ENCODE assay signal across 8 cellular contexts in genomic region chr11:312092-312816, GRCh38. TPM values are rescaled to one million over a fixed set of nuclear protein-coding genes. Genes with fewer than 3 reads are reported as not detected.
DNase-seq lines count a peak whose midpoint lies in the region; ATAC-seq and TF ChIP-seq lines count a peak whose summit lies in the region.
"Had no signal": no experiment of that assay in that cellular context is flagged by ENCODE, and none has a peak within 500 bp of the region (broad histone marks: within the 10 kb centered on the region; RNA-seq: fewer than 3 reads in every experiment).

No MANE protein-coding gene starts in this region.

- H3K27me3 ChIP-seq in H7 (ENCODE audit: control insufficient read depth, insufficient read depth, low read length): peaks cover 5% of the 10 kb centered on the region; the same call in 1 of the 2 replicates
- peaks cover 9% of the 10 kb centered on the region for H3K27me3 ChIP-seq in hepatocyte

- H3K36me3 Mint-ChIP-seq in activated T-cell treated with anti-CD3 and anti-CD28 coated beads, Interleukin-2, amount 50 U/mL, for 72 hours (ENCODE audit: insufficient read depth in 2 of 2): peaks cover 21 to 22% of the 10 kb centered on the region in 2 donors

- H3K4me1 Mint-ChIP-seq in activated T-cell treated with anti-CD3 and anti-CD28 coated beads, Interleukin-2, amount 50 U/mL, for 72 hours (ENCODE audit: low read depth): peaks cover 44% of the 10 kb centered on the region
- peaks cover 48% of the 10 kb centered on the region for H3K4me1 Mint-ChIP-seq in stimulated activated naive CD8-positive, alpha-beta T cell treated with anti-CD3 and anti-CD28 coated beads, Interleukin-15, amount 100 ng/mL, for 72 hours

- DNase-seq in H7: no peak
- peak in 1 of 2 donors; percentile 63 for DNase-seq in activated T-cell treated with anti-CD3 and anti-CD28 coated beads, Interleukin-2, amount 50 U/mL, for 72 hours
- DNase-seq in hepatocyte (ENCODE audit: low spot score): no peak
- peak in 1 of 2 donors; percentile 60 for DNase-seq in stimulated activated naive CD8-positive, alpha-beta T cell treated with anti-CD3 and anti-CD28 coated beads, Interleukin-15, amount 100 ng/mL, for 72 hours
- no peak for DNase-seq in NCI-H2196 treated with DMSO at 0.1 percent for 48 hours (lab: John Stamatoyannopoulos, UW; ENCODE audit: unreplicated experiment)
- DNase-seq in UCSD-AML1 (lab: John Stamatoyannopoulos, UW; ENCODE audit: unreplicated experiment): no peak
- no peak for DNase-seq in DMS 273 (lab: John Stamatoyannopoulos, UW; ENCODE audit: unreplicated experiment)

- H3K9me3 ChIP-seq in hepatocyte (ENCODE audit: low read depth): no peaks in the 10 kb centered on the region

- TF ChIP-seq CTCF in hepatocyte (IDR thresholded peaks at IDR 0.05; ENCODE audit: poor library complexity): no peak

- H4K20me1 ChIP-seq in hepatocyte (ENCODE audit: insufficient read depth, poor library complexity, severe bottlenecking): no peaks in the 10 kb centered on the region

- H3K27ac Mint-ChIP-seq in activated T-cell treated with anti-CD3 and anti-CD28 coated beads, Interleukin-2, amount 50 U/mL, for 72 hours: peak overlapping the region; percentile 96
- peak overlapping the region; percentile 93 to 97 for H3K27ac Mint-ChIP-seq in stimulated activated naive CD8-positive, alpha-beta T cell treated with anti-CD3 and anti-CD28 coated beads, Interleukin-15, amount 100 ng/mL, for 72 hours

- no peaks in the 10 kb centered on the region for H3K9me3 Mint-ChIP-seq in activated T-cell treated with anti-CD3 and anti-CD28 coated beads, Interleukin-2, amount 50 U/mL, for 72 hours
- H3K9me3 Mint-ChIP-seq in stimulated activated naive CD8-positive, alpha-beta T cell treated with anti-CD3 and anti-CD28 coated beads, Interleukin-15, amount 100 ng/mL, for 72 hours: no peaks in the 10 kb centered on the region

- peak overlapping the region; percentile 84 for H3K4me2 ChIP-seq in hepatocyte

- H3K36me3 ChIP-seq in H7 (replicated peaks; ENCODE audit: control insufficient read depth, insufficient read depth, low read length) (peaks cover 5% of the 10 kb centered on the region), hepatocyte (replicated peaks; ENCODE audit: insufficient read depth, low read depth) (no peaks in the 10 kb centered on the region)

- no peaks in the 10 kb centered on the region for H3K9me2 ChIP-seq in hepatocyte (replicated peaks; ENCODE audit: insufficient read depth)

- H3K27ac ChIP-seq in hepatocyte: peak overlapping the region; percentile 89

- H3K4me3 ChIP-seq in H7 (ENCODE audit: insufficient read depth, low read depth, low read length) (peak overlapping the region; percentile 4; the same call in 1 of the 2 replicates), hepatocyte (no peak overlapping the region)

- no peak overlapping the region for H2AFZ ChIP-seq in hepatocyte

- no peaks in the 10 kb centered on the region for H3K27me3 Mint-ChIP-seq in activated T-cell treated with anti-CD3 and anti-CD28 coated beads, Interleukin-2, amount 50 U/mL, for 72 hours (ENCODE audit: low read depth)
- H3K27me3 Mint-ChIP-seq in stimulated activated naive CD8-positive, alpha-beta T cell treated with anti-CD3 and anti-CD28 coated beads, Interleukin-15, amount 100 ng/mL, for 72 hours: no peaks in the 10 kb centered on the region

- peaks cover 53% of the 10 kb centered on the region for H3K4me1 ChIP-seq in hepatocyte (ENCODE audit: insufficient read depth)

- 62% methylated on average over 12 of the region's 14 CpGs for WGBS in hepatocyte (ENCODE audit: low lambda C conversion rate, missing lambda C conversion rate)

- ATAC-seq in activated T-cell treated with anti-CD3 and anti-CD28 coated beads, Interleukin-2, amount 50 U/mL, for 72 hours (replicated peaks in 1 of 2): peak; percentile 12 to 18
- no peak for ATAC-seq in stimulated activated naive CD8-positive, alpha-beta T cell treated with anti-CD3 and anti-CD28 coated beads, Interleukin-15, amount 100 ng/mL, for 72 hours

- peaks cover 32% of the 10 kb centered on the region for H3K79me2 ChIP-seq in hepatocyte

- H3K4me3 Mint-ChIP-seq in activated T-cell treated with anti-CD3 and anti-CD28 coated beads, Interleukin-2, amount 50 U/mL, for 72 hours: peak overlapping the region; percentile 89 to 92
- peak overlapping the region; percentile 94 to 98 for H3K4me3 Mint-ChIP-seq in stimulated activated naive CD8-positive, alpha-beta T cell treated with anti-CD3 and anti-CD28 coated beads, Interleukin-15, amount 100 ng/mL, for 72 hours

RNA-seq across cellular contexts. Expression of gene IFITM1, which starts 1.6 kb away (rescaled TPM):
- total RNA-seq in H7 (2014; rRNA removed; shearing (Covaris generic)): 1,398 and 1,404 TPM in 2 replicates
- total RNA-seq in activated T-cell treated with anti-CD3 and anti-CD28 coated beads, Interleukin-2, amount 50 U/mL, for 72 hours: 100 to 1,000 TPM; 306 to 384 TPM
- 98.0 and 98.9 TPM in 2 replicates for total RNA-seq in hepatocyte
- 159 and 201 TPM in 2 replicates for polyA plus RNA-seq in hepatocyte

RNA-seq across cellular contexts. Expression of gene IFITM2, which starts 4.6 kb away (rescaled TPM):
- 374 and 379 TPM in 2 replicates for total RNA-seq in H7 (2014; rRNA removed; shearing (Covaris generic))
- 100 to 1,000 TPM; 542 to 639 TPM for total RNA-seq in activated T-cell treated with anti-CD3 and anti-CD28 coated beads, Interleukin-2, amount 50 U/mL, for 72 hours
- 59.2 and 74.6 TPM in 2 replicates for total RNA-seq in hepatocyte
- 504 and 535 TPM in 2 replicates for polyA plus RNA-seq in hepatocyte

RNA-seq across cellular contexts. Expression of gene IFITM3, which starts 8.4 kb away (rescaled TPM):
- total RNA-seq in H7 (2014; rRNA removed; shearing (Covaris generic)): 278 and 328 TPM in 2 replicates
- total RNA-seq in activated T-cell treated with anti-CD3 and anti-CD28 coated beads, Interleukin-2, amount 50 U/mL, for 72 hours: 10 to 100 TPM; 24.4 to 75.8 TPM
- total RNA-seq in hepatocyte: 166 and 182 TPM in 2 replicates
- 2,035 and 2,121 TPM in 2 replicates for polyA plus RNA-seq in hepatocyte

RNA-seq across cellular contexts. Expression of gene IFITM5, which starts 12.9 kb away (rescaled TPM):
- total RNA-seq in H7 (2014; rRNA removed; shearing (Covaris generic)): not detected in 2 replicates
- not detected for total RNA-seq in activated T-cell treated with anti-CD3 and anti-CD28 coated beads, Interleukin-2, amount 50 U/mL, for 72 hours
- total RNA-seq in hepatocyte: not detected in 2 replicates
- 0.36 TPM in 1 of 2 replicates, not detected in the other for polyA plus RNA-seq in hepatocyte
- total RNA-seq: glomerular endothelial cell had no signal

RNA-seq across cellular contexts. Expression of gene PGGHG, which starts 23.3 kb away (rescaled TPM):
- 69.0 and 102 TPM in 2 replicates for total RNA-seq in H7 (2014; rRNA removed; shearing (Covaris generic))
- total RNA-seq in activated T-cell treated with anti-CD3 and anti-CD28 coated beads, Interleukin-2, amount 50 U/mL, for 72 hours: 100 to 1,000 TPM; 161 to 273 TPM
- total RNA-seq in hepatocyte: 12.0 and 19.2 TPM in 2 replicates
- polyA plus RNA-seq in hepatocyte: 27.9 and 44.0 TPM in 2 replicates
